Comparison of ENCODE assay signal across 1 cellular context in genomic region chr1:86828024-86828423, GRCh38.
TF ChIP-seq lines count a peak whose summit lies in the region.

No MANE protein-coding gene starts in this region.

TF ChIP-seq in HEK293, 187 proteins besides CTCF, POLR2A, EP300 and RAD21 (continued from another document):
- no peak for TF ChIP-seq BCL6B (tag by site-specific recombination; IDR thresholded peaks at IDR 0.05)
- no peak for TF ChIP-seq ZNF777 (tag by site-specific recombination; IDR thresholded peaks at IDR 0.05; ENCODE audit: borderline replicate concordance)
- TF ChIP-seq ZNF548 (tag by site-specific recombination; IDR thresholded peaks at IDR 0.05): no peak
- TF ChIP-seq ZNF239 (tag by site-specific recombination; IDR thresholded peaks at IDR 0.05): no peak
- TF ChIP-seq ZNF341 (tag by site-specific recombination; IDR thresholded peaks at IDR 0.05; ENCODE audit: low read depth): no peak
- no peak for TF ChIP-seq ZNF76 (tag by site-specific recombination; IDR thresholded peaks at IDR 0.05; ENCODE audit: borderline replicate concordance, low read depth)
- no peak for TF ChIP-seq ZNF426 (tag by site-specific recombination; IDR thresholded peaks at IDR 0.05)
- no peak for TF ChIP-seq ZNF518A (tag by site-specific recombination; conservative IDR thresholded peaks at IDR 0.05; ENCODE audit: low read depth)
- TF ChIP-seq SP2 (tag by site-specific recombination; IDR thresholded peaks at IDR 0.05): no peak
- TF ChIP-seq YY1 (tag by site-specific recombination; IDR thresholded peaks at IDR 0.05): no peak
- TF ChIP-seq ZNF140 (tag by site-specific recombination; IDR thresholded peaks at IDR 0.05): no peak
- no peak for TF ChIP-seq ZNF768 (tag by site-specific recombination; IDR thresholded peaks at IDR 0.05)
- no peak for TF ChIP-seq ZNF354C (tag by site-specific recombination; IDR thresholded peaks at IDR 0.05; ENCODE audit: borderline replicate concordance, low read depth)
- no peak for TF ChIP-seq ZNF677 (tag by site-specific recombination; IDR thresholded peaks at IDR 0.05)
- TF ChIP-seq ZSCAN4 (tag by site-specific recombination; IDR thresholded peaks at IDR 0.05): peak; percentile 38; the same call in 1 of the 2 replicates
- no peak for TF ChIP-seq ZNF530 (tag by site-specific recombination; IDR thresholded peaks at IDR 0.05; ENCODE audit: low read depth)
- TF ChIP-seq ZNF112 (tag by site-specific recombination; IDR thresholded peaks at IDR 0.05): no peak
